Comparison of ENCODE assay signal across 22 cellular contexts in genomic region chr9:123640792-123641222, GRCh38.
DNase-seq lines count a peak whose midpoint lies in the region; ATAC-seq and TF ChIP-seq lines count a peak whose summit lies in the region.
"Had no signal": no experiment of that assay in that cellular context is flagged by ENCODE, and none has a peak within 500 bp of the region (broad histone marks: within the 10 kb centered on the region; RNA-seq: fewer than 3 reads in every experiment).

No MANE protein-coding gene starts in this region.

- WGBS in body of pancreas, 2 donors, result 71 to 94% methylated on average over 4 of the region's 4 CpGs

- no peak for TF ChIP-seq POLR2A in body of pancreas (IDR thresholded peaks at IDR 0.05)

- intact Hi-C loops in body of pancreas (cut with DNase I), result no loop called here

- H3K9me3 Mint-ChIP-seq in memory B cell (no peaks in the 10 kb centered on the region), HFFc6 (no peaks in the 10 kb centered on the region)
- H3K9me3 Mint-ChIP-seq: neural crest cell had no signal

- no peak overlapping the region for H3K27ac ChIP-seq in body of pancreas
- H3K27ac ChIP-seq: 22Rv1, adrenal gland, heart right ventricle, right atrium auricular region, SJCRH30, transverse colon had no signal

- H3K27me3 ChIP-seq in body of pancreas, result no peaks in the 10 kb centered on the region
- H3K27me3 ChIP-seq: adrenal gland, BE2C, heart right ventricle, right atrium auricular region, SJCRH30, transverse colon had no signal

- H3K27me3 Mint-ChIP-seq in memory B cell (no peaks in the 10 kb centered on the region), HFFc6 (ENCODE audit: insufficient read depth) (peaks cover 2% of the 10 kb centered on the region; the same call in 1 of the 2 replicates)

- H3K27ac Mint-ChIP-seq in memory B cell, result peak overlapping the region; percentile 62
- no peak overlapping the region for H3K27ac Mint-ChIP-seq in HFFc6

- no peaks in the 10 kb centered on the region for H3K9me3 ChIP-seq in body of pancreas
- H3K9me3 ChIP-seq: adrenal gland, BE2C, HAP-1, heart right ventricle, right atrium auricular region, SJCRH30, transverse colon had no signal

- peaks cover 4% of the 10 kb centered on the region for H3K4me1 ChIP-seq in body of pancreas
- H3K4me1 ChIP-seq: SJCRH30 had no signal

- H3K36me3 ChIP-seq in body of pancreas (replicated peaks in 1 of 2; ENCODE audit: insufficient read depth in 1 of 2, low read depth in 2 of 2), result no peaks in the 10 kb centered on the region
- H3K36me3 ChIP-seq: adrenal gland, BE2C, HAP-1, right atrium auricular region, SJCRH30, transverse colon had no signal

- H3K4me1 Mint-ChIP-seq in memory B cell, result peaks cover 17% of the 10 kb centered on the region
- peaks cover 19% of the 10 kb centered on the region for H3K4me1 Mint-ChIP-seq in HFFc6 (ENCODE audit: low read depth)

- H3K4me3 ChIP-seq in body of pancreas, result no peak overlapping the region
- H3K4me3 ChIP-seq: adrenal gland, HAP-1, heart right ventricle, right atrium auricular region, SJCRH30, transverse colon had no signal

- no peak overlapping the region for H3K4me3 Mint-ChIP-seq in memory B cell
- no peak overlapping the region for H3K4me3 Mint-ChIP-seq in HFFc6
- H3K4me3 Mint-ChIP-seq: neural crest cell had no signal

- DNase-seq in DMS 273 (lab: John Stamatoyannopoulos, UW; ENCODE audit: unreplicated experiment) (peak; percentile 6), DMS 273 treated with DMSO at 0.1 percent for 48 hours (lab: John Stamatoyannopoulos, UW) (no peak), memory B cell (ENCODE audit: low spot score in 2 of 2) (no peak), HFFc6 (no peak), body of pancreas (no peak)
- peak; percentile 15 for DNase-seq in stimulated activated CD4-positive, alpha-beta T cell treated with anti-CD3 and anti-CD28 coated beads, Interleukin-4, amount 100 ng/mL, for 24 hours
- no peak for DNase-seq in stimulated activated CD4-positive, alpha-beta T cell treated with anti-CD3 and anti-CD28 coated beads, Interleukin-4, amount 100 ng/mL, for 4 hours
- DNase-seq: adrenal gland; BE2C; effector memory CD4-positive, alpha-beta T cell; heart right ventricle; Kasumi-1; mammary epithelial cell; NCI-H2227 treated with DMSO at 0.1 percent for 48 hours; SJCRH30; T-helper 9 cell; transverse colon had no signal

- TF ChIP-seq CTCF in HFFc6 (IDR thresholded peaks at IDR 0.05), result no peak
- TF ChIP-seq CTCF in body of pancreas (IDR thresholded peaks at IDR 0.05), result no peak

- H3K36me3 Mint-ChIP-seq in memory B cell, result peaks cover 7% of the 10 kb centered on the region
- H3K36me3 Mint-ChIP-seq in HFFc6 (ENCODE audit: low read depth), result peaks cover 8% of the 10 kb centered on the region; the same call in 1 of the 2 replicates

- ATAC-seq in memory B cell (ENCODE audit: low read depth), result no peak
- no peak for ATAC-seq in GM19452 (IDR thresholded peaks at IDR 0.05; ENCODE audit: unreplicated experiment)
- ATAC-seq in body of pancreas, result no peak

Comparison
In these comparisons a context has a peak if more than half of its experiments do, and no peak if none do; other contexts are left out.
1. DNase-seq: peak in DMS 273 (single experiment) and stimulated activated CD4-positive, alpha-beta T cell treated with anti-CD3 and anti-CD28 coated beads, Interleukin-4, amount 100 ng/mL, for 24 hours (single experiment); none in DMS 273 treated with DMSO at 0.1 percent for 48 hours (single experiment), stimulated activated CD4-positive, alpha-beta T cell treated with anti-CD3 and anti-CD28 coated beads, Interleukin-4, amount 100 ng/mL, for 4 hours (0 of 2), memory B cell (0 of 2), HFFc6 (single experiment) and body of pancreas (0 of 4).